Comparison of ENCODE assay signal across 1 cellular context in the genomic region with DNA sequence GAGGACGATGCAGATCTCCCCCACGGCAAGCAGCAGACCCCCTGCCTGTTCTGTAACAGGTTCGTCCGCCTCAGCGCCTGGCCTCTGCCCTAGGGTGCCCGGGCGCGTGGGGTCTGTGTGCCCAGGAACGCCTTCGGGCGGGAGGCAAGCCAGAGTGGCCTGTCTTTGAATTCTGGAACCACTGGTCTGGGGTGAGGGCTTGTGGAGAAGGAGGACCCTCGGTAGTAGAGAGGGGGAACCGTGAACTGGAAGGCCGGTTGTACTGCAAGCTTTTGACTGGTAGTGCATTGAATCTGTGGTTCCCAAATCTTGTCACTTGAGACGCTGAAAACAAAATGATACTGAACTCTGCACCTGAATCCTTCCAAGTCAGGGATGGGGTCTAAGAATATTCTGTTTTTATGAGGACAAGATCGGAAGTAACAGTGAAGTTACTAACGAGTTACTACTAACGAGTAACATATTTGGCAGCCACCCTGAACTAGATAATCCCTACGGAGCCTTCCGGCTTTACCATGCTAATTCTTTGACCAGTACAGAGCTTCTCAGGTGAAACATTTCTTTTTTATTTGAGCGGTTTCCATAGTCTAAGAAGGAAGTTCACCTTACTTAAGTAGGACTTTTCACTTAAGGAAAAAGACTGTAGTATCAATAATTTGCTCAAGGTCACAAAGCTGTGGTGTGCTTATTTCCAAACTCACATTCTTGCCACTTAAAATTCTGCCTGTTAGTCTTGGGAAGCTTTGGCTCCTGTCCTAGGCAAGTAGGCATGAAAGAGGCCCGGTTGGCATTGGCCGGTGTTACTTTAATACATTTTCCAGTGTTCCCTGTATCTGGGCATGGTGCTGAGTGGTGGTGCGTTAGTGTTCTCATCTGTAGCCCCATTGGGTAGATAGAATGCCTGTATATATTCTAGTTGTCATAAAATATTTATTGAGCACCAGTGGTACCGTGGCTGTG.
TF ChIP-seq lines count a peak whose summit lies in the region.

No MANE protein-coding gene starts in this region.

TF ChIP-seq in GM23338, 12 proteins besides CTCF, POLR2A, EP300 and RAD21 (continued from another document):
- TF ChIP-seq, protein P1, sequence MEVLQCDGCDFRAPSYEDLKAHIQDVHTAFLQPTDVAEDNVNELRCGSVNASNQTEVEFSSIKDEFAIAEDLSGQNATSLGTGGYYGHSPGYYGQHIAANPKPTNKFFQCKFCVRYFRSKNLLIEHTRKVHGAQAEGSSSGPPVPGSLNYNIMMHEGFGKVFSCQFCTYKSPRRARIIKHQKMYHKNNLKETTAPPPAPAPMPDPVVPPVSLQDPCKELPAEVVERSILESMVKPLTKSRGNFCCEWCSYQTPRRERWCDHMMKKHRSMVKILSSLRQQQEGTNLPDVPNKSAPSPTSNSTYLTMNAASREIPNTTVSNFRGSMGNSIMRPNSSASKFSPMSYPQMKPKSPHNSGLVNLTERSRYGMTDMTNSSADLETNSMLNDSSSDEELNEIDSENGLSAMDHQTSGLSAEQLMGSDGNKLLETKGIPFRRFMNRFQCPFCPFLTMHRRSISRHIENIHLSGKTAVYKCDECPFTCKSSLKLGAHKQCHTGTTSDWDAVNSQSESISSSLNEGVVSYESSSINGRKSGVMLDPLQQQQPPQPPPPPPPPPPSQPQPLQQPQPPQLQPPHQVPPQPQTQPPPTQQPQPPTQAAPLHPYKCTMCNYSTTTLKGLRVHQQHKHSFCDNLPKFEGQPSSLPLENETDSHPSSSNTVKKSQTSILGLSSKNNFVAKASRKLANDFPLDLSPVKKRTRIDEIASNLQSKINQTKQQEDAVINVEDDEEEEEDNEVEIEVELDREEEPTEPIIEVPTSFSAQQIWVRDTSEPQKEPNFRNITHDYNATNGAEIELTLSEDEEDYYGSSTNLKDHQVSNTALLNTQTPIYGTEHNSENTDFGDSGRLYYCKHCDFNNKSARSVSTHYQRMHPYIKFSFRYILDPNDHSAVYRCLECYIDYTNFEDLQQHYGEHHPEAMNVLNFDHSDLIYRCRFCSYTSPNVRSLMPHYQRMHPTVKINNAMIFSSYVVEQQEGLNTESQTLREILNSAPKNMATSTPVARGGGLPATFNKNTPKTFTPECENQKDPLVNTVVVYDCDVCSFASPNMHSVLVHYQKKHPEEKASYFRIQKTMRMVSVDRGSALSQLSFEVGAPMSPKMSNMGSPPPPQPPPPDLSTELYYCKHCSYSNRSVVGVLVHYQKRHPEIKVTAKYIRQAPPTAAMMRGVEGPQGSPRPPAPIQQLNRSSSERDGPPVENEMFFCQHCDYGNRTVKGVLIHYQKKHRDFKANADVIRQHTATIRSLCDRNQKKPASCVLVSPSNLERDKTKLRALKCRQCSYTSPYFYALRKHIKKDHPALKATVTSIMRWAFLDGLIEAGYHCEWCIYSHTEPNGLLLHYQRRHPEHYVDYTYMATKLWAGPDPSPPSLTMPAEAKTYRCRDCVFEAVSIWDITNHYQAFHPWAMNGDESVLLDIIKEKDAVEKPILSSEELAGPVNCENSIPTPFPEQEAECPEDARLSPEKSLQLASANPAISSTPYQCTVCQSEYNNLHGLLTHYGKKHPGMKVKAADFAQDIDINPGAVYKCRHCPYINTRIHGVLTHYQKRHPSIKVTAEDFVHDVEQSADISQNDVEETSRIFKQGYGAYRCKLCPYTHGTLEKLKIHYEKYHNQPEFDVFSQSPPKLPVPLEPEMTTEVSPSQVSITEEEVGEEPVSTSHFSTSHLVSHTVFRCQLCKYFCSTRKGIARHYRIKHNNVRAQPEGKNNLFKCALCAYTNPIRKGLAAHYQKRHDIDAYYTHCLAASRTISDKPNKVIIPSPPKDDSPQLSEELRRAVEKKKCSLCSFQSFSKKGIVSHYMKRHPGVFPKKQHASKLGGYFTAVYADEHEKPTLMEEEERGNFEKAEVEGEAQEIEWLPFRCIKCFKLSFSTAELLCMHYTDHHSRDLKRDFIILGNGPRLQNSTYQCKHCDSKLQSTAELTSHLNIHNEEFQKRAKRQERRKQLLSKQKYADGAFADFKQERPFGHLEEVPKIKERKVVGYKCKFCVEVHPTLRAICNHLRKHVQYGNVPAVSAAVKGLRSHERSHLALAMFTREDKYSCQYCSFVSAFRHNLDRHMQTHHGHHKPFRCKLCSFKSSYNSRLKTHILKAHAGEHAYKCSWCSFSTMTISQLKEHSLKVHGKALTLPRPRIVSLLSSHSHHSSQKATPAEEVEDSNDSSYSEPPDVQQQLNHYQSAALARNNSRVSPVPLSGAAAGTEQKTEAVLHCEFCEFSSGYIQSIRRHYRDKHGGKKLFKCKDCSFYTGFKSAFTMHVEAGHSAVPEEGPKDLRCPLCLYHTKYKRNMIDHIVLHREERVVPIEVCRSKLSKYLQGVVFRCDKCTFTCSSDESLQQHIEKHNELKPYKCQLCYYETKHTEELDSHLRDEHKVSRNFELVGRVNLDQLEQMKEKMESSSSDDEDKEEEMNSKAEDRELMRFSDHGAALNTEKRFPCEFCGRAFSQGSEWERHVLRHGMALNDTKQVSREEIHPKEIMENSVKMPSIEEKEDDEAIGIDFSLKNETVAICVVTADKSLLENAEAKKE (CRISPR knock-in tag; IDR thresholded peaks at IDR 0.05) = no peak
- no peak for TF ChIP-seq REST (IDR thresholded peaks at IDR 0.05; ENCODE audit: unreplicated experiment)
- TF ChIP-seq NANOG (IDR thresholded peaks at IDR 0.05; ENCODE audit: borderline replicate concordance) = no peak
TF ChIP-seq in GM23338: peak in this region for 0.
